ENCODE assay signal across 10 cellular contexts in genomic region chrX:100931218-100931924, GRCh38. TPM values are rescaled to one million over a fixed set of nuclear protein-coding genes. Genes with fewer than 3 reads are reported as not detected.
DNase-seq lines count a peak whose midpoint lies in the region; ATAC-seq, FAIRE-seq and TF ChIP-seq lines count a peak whose summit lies in the region.
"Had no signal": no experiment of that assay in that cellular context is flagged by ENCODE, and none has a peak within 500 bp of the region (broad histone marks: within the 10 kb centered on the region; RNA-seq: fewer than 3 reads in every experiment).

No MANE protein-coding gene starts in this region.

- no peak for TF ChIP-seq POLR2A in uterus (IDR thresholded peaks at IDR 0.05)

- DNase-seq in GM13977 (ENCODE audit: low spot score) (peak; percentile 40), D721Med (ENCODE audit: insufficient read length, low spot score) (no peak), urothelium cell line (ENCODE audit: low spot score) (no peak), uterus (no peak), NCI-H1930 (lab: John Stamatoyannopoulos, UW) (no peak)
- peak; percentile 43 for DNase-seq in activated CD4-positive, alpha-beta memory T cell treated with anti-CD3 and anti-CD28 coated beads for 36 hours
- DNase-seq: OCI-M1 had no signal

- no peaks in the 10 kb centered on the region for H3K36me3 Mint-ChIP-seq in activated CD4-positive, alpha-beta memory T cell treated with anti-CD3 and anti-CD28 coated beads for 36 hours

- no peaks in the 10 kb centered on the region for H3K27me3 Mint-ChIP-seq in activated CD4-positive, alpha-beta memory T cell treated with anti-CD3 and anti-CD28 coated beads for 36 hours

- H3K27me3 ChIP-seq in uterus, result no peaks in the 10 kb centered on the region

- H3K4me3 ChIP-seq in uterus, result no peak overlapping the region

- intact Hi-C loops in activated CD4-positive, alpha-beta memory T cell treated with anti-CD3 and anti-CD28 coated beads for 36 hours (cut with micrococcal nuclease), result loop anchor here (1.0 to 5.0 kb wide), 3 partner anchors 10 to 166 kb away; partner anchors contain the start of gene CENPI
- intact Hi-C loops in uterus (cut with DNase I; ENCODE audit: low total_unique reads), result no loop called here

- H3K27ac Mint-ChIP-seq in activated CD4-positive, alpha-beta memory T cell treated with anti-CD3 and anti-CD28 coated beads for 36 hours, result peak overlapping the region; percentile 73

- no peaks in the 10 kb centered on the region for H3K36me3 ChIP-seq in uterus

- no peak for TF ChIP-seq CTCF in GM13977 (IDR thresholded peaks at IDR 0.05; ENCODE audit: extremely low read depth, insufficient read depth, missing control alignments)
- TF ChIP-seq CTCF in D721Med (IDR thresholded peaks at IDR 0.05; ENCODE audit: insufficient read depth, missing control alignments), result no peak
- no peak for TF ChIP-seq CTCF in uterus (IDR thresholded peaks at IDR 0.05)

- in situ Hi-C loops in GM13977 (cut with MboI; ENCODE audit: low pct_unique_long_range_greater_than_20kb, low sequenced_read_pairs, unreplicated experiment), result no loop called here

- H3K4me1 ChIP-seq in uterus, result no peaks in the 10 kb centered on the region

- ATAC-seq in GM19455 (IDR thresholded peaks at IDR 0.05; ENCODE audit: unreplicated experiment) (peak; percentile 59), HG03066 (IDR thresholded peaks at IDR 0.05; ENCODE audit: low read depth, unreplicated experiment) (peak; percentile 46)

- peaks cover 5% of the 10 kb centered on the region for H3K9me3 Mint-ChIP-seq in activated CD4-positive, alpha-beta memory T cell treated with anti-CD3 and anti-CD28 coated beads for 36 hours

- CTCF ChIA-PET in activated CD4-positive, alpha-beta memory T cell treated with anti-CD3 and anti-CD28 coated beads for 36 hours (lab: Charles Lee), result no interaction called here

- no peaks in the 10 kb centered on the region for H3K9me3 ChIP-seq in uterus

- H3K4me3 Mint-ChIP-seq in activated CD4-positive, alpha-beta memory T cell treated with anti-CD3 and anti-CD28 coated beads for 36 hours, result no peak overlapping the region

- FAIRE-seq in D721Med (lab: Jason Lieb, UNC), result no peak
- no peak for FAIRE-seq in urothelium cell line (lab: Jason Lieb, UNC)

- H3K27ac ChIP-seq in uterus, result no peak overlapping the region

- POLR2A ChIA-PET in activated CD4-positive, alpha-beta memory T cell treated with anti-CD3 and anti-CD28 coated beads for 36 hours (lab: Charles Lee), result interaction anchor here (1.0 kb wide), 1 partner anchor 9 kb away, joined by 3 read pairs; no protein-coding TSS in a partner anchor

- H3K4me1 Mint-ChIP-seq in activated CD4-positive, alpha-beta memory T cell treated with anti-CD3 and anti-CD28 coated beads for 36 hours (ENCODE audit: low read depth), result peaks cover 21% of the 10 kb centered on the region

RNA-seq across cellular contexts. Expression of gene XKRX, which starts 2.7 kb away (rescaled TPM):
- total RNA-seq in activated CD4-positive, alpha-beta memory T cell treated with anti-CD3 and anti-CD28 coated beads for 36 hours, result under 1 TPM; 0.45 to 0.48 TPM
- total RNA-seq in uterus, result 1 to 10 TPM in 1 of 4 donors, under 1 TPM in 2, not detected in 1; 0.24 to 1.3 (median 0.59) TPM

RNA-seq across cellular contexts. Expression of gene ARL13A, which starts 38.1 kb away (rescaled TPM):
- not detected for total RNA-seq in activated CD4-positive, alpha-beta memory T cell treated with anti-CD3 and anti-CD28 coated beads for 36 hours
- total RNA-seq in uterus, result not detected
- total RNA-seq: osteoblast had no signal

RNA-seq across cellular contexts. Expression of gene NOX1, which starts 57.2 kb away (rescaled TPM):
- total RNA-seq in activated CD4-positive, alpha-beta memory T cell treated with anti-CD3 and anti-CD28 coated beads for 36 hours, result not detected
- not detected for total RNA-seq in uterus
- total RNA-seq: osteoblast had no signal

Comparison
In these comparisons a context has a peak if more than half of its experiments do, and no peak if none do; other contexts are left out.
1. DNase-seq: peak in GM13977 (single experiment) and activated CD4-positive, alpha-beta memory T cell treated with anti-CD3 and anti-CD28 coated beads for 36 hours (single experiment); none in D721Med (single experiment), urothelium cell line (single experiment), uterus (0 of 2) and NCI-H1930 (0 of 2).